26 cellular contexts compared by ENCODE assay signal in genomic region chr3:153003860-153004259, GRCh38.
DNase-seq lines count a peak whose midpoint lies in the region; ATAC-seq, FAIRE-seq and TF ChIP-seq lines count a peak whose summit lies in the region.
"Had no signal": no experiment of that assay in that cellular context is flagged by ENCODE, and none has a peak within 500 bp of the region (broad histone marks: within the 10 kb centered on the region; RNA-seq: fewer than 3 reads in every experiment).

No MANE protein-coding gene starts in this region.

- H3K36me3 Mint-ChIP-seq in endodermal cell (ENCODE audit: low read depth), result no peaks in the 10 kb centered on the region
- H3K36me3 Mint-ChIP-seq: CD14-positive monocyte; CD8-positive, alpha-beta memory T cell had no signal

- H3K9me3 Mint-ChIP-seq in endodermal cell, result no peaks in the 10 kb centered on the region
- H3K9me3 Mint-ChIP-seq: CD4-positive, alpha-beta T cell; CD8-positive, alpha-beta memory T cell had no signal

- no peaks in the 10 kb centered on the region for H4K20me1 ChIP-seq in neural cell (ENCODE audit: insufficient read depth)
- H4K20me1 ChIP-seq: BLaER1 treated with 17β-estradiol and CSF1 and Interleukin-3, amounts not matched to agents 10 nM and 100 nM had no signal

- H3K27me3 Mint-ChIP-seq in endodermal cell (ENCODE audit: insufficient read depth), result no peaks in the 10 kb centered on the region

- H3K4me1 Mint-ChIP-seq in endodermal cell, result peaks cover 4% of the 10 kb centered on the region
- H3K4me1 Mint-ChIP-seq: CD14-positive monocyte had no signal

- TF ChIP-seq RAD21 in neural cell (conservative IDR thresholded peaks at IDR 0.05), result no peak

- TF ChIP-seq POLR2A in H54 (IDR thresholded peaks at IDR 0.05; ENCODE audit: low read depth, low read length), result no peak

- no peak overlapping the region for H2AFZ ChIP-seq in neural cell (ENCODE audit: low read depth, low read length)
- H2AFZ ChIP-seq: GM23248 had no signal

- H3K9ac ChIP-seq in endodermal cell (ENCODE audit: extremely low read depth, low read length, poor library complexity, severe bottlenecking) (no peak overlapping the region), neural cell (ENCODE audit: low read length) (no peak overlapping the region)
- H3K9ac ChIP-seq: BLaER1 treated with 17β-estradiol and CSF1 and Interleukin-3, amounts not matched to agents 10 nM and 100 nM; GM23248 had no signal

- no peaks in the 10 kb centered on the region for H3K27me3 ChIP-seq in endodermal cell (ENCODE audit: control insufficient read depth, insufficient read depth, low read length, poor library complexity, severe bottlenecking)
- no peaks in the 10 kb centered on the region for H3K27me3 ChIP-seq in neural cell (ENCODE audit: insufficient read depth, low read depth, low read length)
- H3K27me3 ChIP-seq: BE2C; BLaER1 treated with 17β-estradiol and CSF1 and Interleukin-3, amounts not matched to agents 10 nM and 100 nM had no signal

- peaks cover 4% of the 10 kb centered on the region for H3K4me1 ChIP-seq in endodermal cell (ENCODE audit: control insufficient read depth, insufficient read depth, low read length)
- H3K4me1 ChIP-seq: A549; BE2C; BLaER1 treated with 17β-estradiol and CSF1 and Interleukin-3, amounts not matched to agents 10 nM and 100 nM had no signal

- no peak for FAIRE-seq in H54 (lab: Jason Lieb, UNC)
- FAIRE-seq: D721Med, GM12878, GM19239 had no signal

- no peak overlapping the region for H3K4me3 ChIP-seq in endodermal cell (ENCODE audit: low read length)
- peak overlapping the region; percentile 13 for H3K4me3 ChIP-seq in neural cell (ENCODE audit: low read length)
- H3K4me3 ChIP-seq: A549; BLaER1 treated with 17β-estradiol and CSF1 and Interleukin-3, amounts not matched to agents 10 nM and 100 nM; GM12878; GM23248 had no signal

- TF ChIP-seq CTCF in endodermal cell (conservative IDR thresholded peaks at IDR 0.05), result no peak
- no peak for TF ChIP-seq CTCF in neural cell (IDR thresholded peaks at IDR 0.05; ENCODE audit: poor library complexity, severe bottlenecking)

- H3K27ac ChIP-seq in endodermal cell (ENCODE audit: low read depth, low read length), result peak overlapping the region; percentile 79
- peak overlapping the region; percentile 44 for H3K27ac ChIP-seq in neural cell (ENCODE audit: low read length)
- H3K27ac ChIP-seq: A549; BLaER1 treated with 17β-estradiol and CSF1 and Interleukin-3, amounts not matched to agents 10 nM and 100 nM; GM23248 had no signal

- no peak for ATAC-seq in HG02938 (IDR thresholded peaks at IDR 0.05; ENCODE audit: unreplicated experiment)
- ATAC-seq: A549, GM12878, HCT116 had no signal

- 88% methylated on average over 1 of the region's 1 CpG; no CpG with 5 or more reads in 1 of the 2 experiments for WGBS in endodermal cell (ENCODE audit: insufficient coverage in 1 of 2, insufficient read length in 1 of 2), 2 experiments

- H3K36me3 ChIP-seq in endodermal cell (ENCODE audit: control insufficient read depth, insufficient read depth, low read length), result no peaks in the 10 kb centered on the region
- no peaks in the 10 kb centered on the region for H3K36me3 ChIP-seq in neural cell (ENCODE audit: insufficient read depth, low read length)
- H3K36me3 ChIP-seq: BE2C; BLaER1 treated with 17β-estradiol and CSF1 and Interleukin-3, amounts not matched to agents 10 nM and 100 nM had no signal

- no peaks in the 10 kb centered on the region for H3F3A ChIP-seq in neural cell (ENCODE audit: insufficient read depth, low read length, poor library complexity, severe bottlenecking)

- no peak overlapping the region for H3K4me3 Mint-ChIP-seq in endodermal cell
- H3K4me3 Mint-ChIP-seq: CD14-positive monocyte; CD4-positive, alpha-beta T cell; CD8-positive, alpha-beta memory T cell; H9 had no signal

- H3K27ac Mint-ChIP-seq in endodermal cell, result no peak overlapping the region
- H3K27ac Mint-ChIP-seq: CD14-positive monocyte; CD4-positive, alpha-beta T cell; CD8-positive, alpha-beta memory T cell had no signal

- no peaks in the 10 kb centered on the region for H3K9me3 ChIP-seq in endodermal cell (ENCODE audit: control insufficient read depth, low read length)
- H3K9me3 ChIP-seq in neural cell (ENCODE audit: low read length), result no peaks in the 10 kb centered on the region
- H3K9me3 ChIP-seq: A549; BE2C; BLaER1 treated with 17β-estradiol and CSF1 and Interleukin-3, amounts not matched to agents 10 nM and 100 nM had no signal

- no peaks in the 10 kb centered on the region for H3K9me2 ChIP-seq in neural cell (ENCODE audit: insufficient read depth, low read length)

- peak overlapping the region; percentile 3 for H3K4me2 ChIP-seq in neural cell (ENCODE audit: low read length)
- H3K4me2 ChIP-seq: A549; BLaER1 treated with 17β-estradiol and CSF1 and Interleukin-3, amounts not matched to agents 10 nM and 100 nM had no signal

- peak; percentile 3 for DNase-seq in NCI-H69 (lab: John Stamatoyannopoulos, UW)
- no peak for DNase-seq in endodermal cell
- DNase-seq in central memory CD4-positive, alpha-beta T cell, result no peak
- DNase-seq in H54 (ENCODE audit: insufficient read length, low spot score), result no peak
- no peak for DNase-seq in NCI-H345 treated with DMSO at 0.1 percent for 48 hours (lab: John Stamatoyannopoulos, UW; ENCODE audit: unreplicated experiment)
- DNase-seq: 8988T; ACHN; AML-193; BE2C; CD4-positive, alpha-beta T cell; CD8-positive, alpha-beta memory T cell; DMS 273 treated with DMSO at 0.1 percent for 48 hours; DMS79; EL; GDM1; GM23248; H9 had no signal

- no peaks in the 10 kb centered on the region for H3K79me2 ChIP-seq in neural cell (replicated peaks; ENCODE audit: insufficient read depth, low read length)

- TF ChIP-seq EP300 in neural cell (conservative IDR thresholded peaks at IDR 0.05; ENCODE audit: poor library complexity, severe bottlenecking), result no peak

TF ChIP-seq in neural cell, 6 proteins besides CTCF, POLR2A, EP300 and RAD21:
- TF ChIP-seq POLR2AphosphoS5 (IDR thresholded peaks at IDR 0.05), result no peak
- TF ChIP-seq MXI1 (conservative IDR thresholded peaks at IDR 0.05; ENCODE audit: poor library complexity, severe bottlenecking), result no peak
- no peak for TF ChIP-seq EZH2 (IDR thresholded peaks at IDR 0.05; ENCODE audit: borderline replicate concordance, insufficient read depth, low read length, poor library complexity, severe bottlenecking)
- TF ChIP-seq TAF1 (IDR thresholded peaks at IDR 0.05; ENCODE audit: low read depth), result no peak
- TF ChIP-seq REST (IDR thresholded peaks at IDR 0.05; ENCODE audit: borderline replicate concordance), result no peak
- TF ChIP-seq SMC3 (conservative IDR thresholded peaks at IDR 0.05; ENCODE audit: poor library complexity), result no peak
